ENCODE assay signal across 14 cellular contexts in genomic region chr12:112537710-112538396, GRCh38.
DNase-seq lines count a peak whose midpoint lies in the region; ATAC-seq and TF ChIP-seq lines count a peak whose summit lies in the region.
"Had no signal": no experiment of that assay in that cellular context is flagged by ENCODE, and none has a peak within 500 bp of the region (broad histone marks: within the 10 kb centered on the region; RNA-seq: fewer than 3 reads in every experiment).

No MANE protein-coding gene starts in this region.

- H3K36me3 Mint-ChIP-seq in H9 (ENCODE audit: insufficient read depth in 1 of 3, low read depth in 3 of 3) = no peaks in the 10 kb centered on the region; a peak in 1 of 7 replicates

- ATAC-seq in HG03159 (IDR thresholded peaks at IDR 0.05; ENCODE audit: unreplicated experiment) = no peak
- ATAC-seq: activated naive CD8-positive, alpha-beta T cell treated with anti-CD3 and anti-CD28 coated beads, Interleukin-2, amount 50 U/mL, for 24 hours had no signal

- H3K9me3 ChIP-seq in H9 (ENCODE audit: control insufficient read depth, low read depth, low read length) = no peaks in the 10 kb centered on the region
- no peaks in the 10 kb centered on the region for H3K9me3 ChIP-seq in hepatocyte (ENCODE audit: low read depth)
- H3K9me3 ChIP-seq: left ventricle myocardium inferior had no signal

- no peaks in the 10 kb centered on the region for H3K79me1 ChIP-seq in H9 (ENCODE audit: insufficient read depth, low read depth, low read length, poor library complexity, severe bottlenecking)

- H4K20me1 ChIP-seq in H9 (ENCODE audit: control insufficient read depth, insufficient read depth, insufficient read length) (no peaks in the 10 kb centered on the region), hepatocyte (ENCODE audit: insufficient read depth, poor library complexity, severe bottlenecking) (no peaks in the 10 kb centered on the region)

- H3K4me1 ChIP-seq in H9 (ENCODE audit: insufficient read depth, low read length) = peaks cover 2% of the 10 kb centered on the region; the same call in 1 of the 2 replicates
- no peaks in the 10 kb centered on the region for H3K4me1 ChIP-seq in hepatocyte (ENCODE audit: insufficient read depth)
- H3K4me1 ChIP-seq: left ventricle myocardium inferior had no signal

- no peak overlapping the region for H4K5ac ChIP-seq in H9 (ENCODE audit: insufficient read length, low read depth, low read length)

- H3K9ac ChIP-seq in H9 (ENCODE audit: extremely low read depth, insufficient read length, low read length) = no peak overlapping the region

- no CpG with 5 or more reads among the region's 3 CpGs for WGBS in H9 (ENCODE audit: extremely low coverage, insufficient read length, low lambda C conversion rate)
- 65% methylated on average over 3 of the region's 3 CpGs for WGBS in hepatocyte (ENCODE audit: low lambda C conversion rate, missing lambda C conversion rate)

- H3K14ac ChIP-seq in H9 (ENCODE audit: insufficient read depth, low read length) = no peak overlapping the region

- H2BK5ac ChIP-seq in H9 (ENCODE audit: insufficient read length, low read length) = no peak overlapping the region

- H2BK20ac ChIP-seq in H9 (ENCODE audit: low read depth, low read length, poor library complexity, severe bottlenecking) = no peak overlapping the region

- H3K27ac Mint-ChIP-seq in H9 = peak overlapping the region in 1 of 3 experiments; percentile 89; a peak in 4 of 7 replicates
- H3K27ac Mint-ChIP-seq: activated naive CD8-positive, alpha-beta T cell treated with anti-CD3 and anti-CD28 coated beads, Interleukin-2, amount 50 U/mL, for 24 hours had no signal

- H3K4ac ChIP-seq in H9 (ENCODE audit: low read depth, low read length) = no peak overlapping the region

- no peak overlapping the region; a peak in 1 of 5 replicates for H3K4me3 Mint-ChIP-seq in H9
- H3K4me3 Mint-ChIP-seq: activated naive CD8-positive, alpha-beta T cell treated with anti-CD3 and anti-CD28 coated beads, Interleukin-2, amount 50 U/mL, for 24 hours had no signal

- no peaks in the 10 kb centered on the region for H3K9me2 ChIP-seq in hepatocyte (replicated peaks; ENCODE audit: insufficient read depth)

- H3K23ac ChIP-seq in H9 (ENCODE audit: insufficient read length, low read depth, low read length) = no peak overlapping the region

- H2BK120ac ChIP-seq in H9 (ENCODE audit: low read depth, low read length, poor library complexity, severe bottlenecking) = no peak overlapping the region

- H3K4me2 ChIP-seq in H9 (ENCODE audit: insufficient read depth, insufficient read length, low read length) = no peak overlapping the region
- H3K4me2 ChIP-seq in hepatocyte = no peak overlapping the region

- H3K79me2 ChIP-seq in H9 (ENCODE audit: insufficient read depth, low read length) (no peaks in the 10 kb centered on the region), hepatocyte (no peaks in the 10 kb centered on the region)

- DNase-seq in ACHN = peak; percentile 75
- DNase-seq in H9 = peak; percentile 88
- peak; percentile 65 for DNase-seq in RPMI7951 (ENCODE audit: low read depth)
- peak; percentile 29 for DNase-seq in hepatocyte (ENCODE audit: low spot score)
- DNase-seq in stimulated activated CD4-positive, alpha-beta T cell treated with anti-CD3 and anti-CD28 coated beads, Interleukin-1b, Interleukin-23, amount 100 ng/mL, for 48 hours = no peak
- no peak for DNase-seq in activated effector memory CD4-positive, alpha-beta T cell treated with Interleukin-2 at 50 U/mL for 16 hours
- no peak for DNase-seq in NCI-H2196 treated with DMSO at 0.1 percent for 48 hours (lab: John Stamatoyannopoulos, UW; ENCODE audit: unreplicated experiment)
- DNase-seq: activated CD4-positive, alpha-beta T cell treated with anti-CD3 and anti-CD28 coated beads for 4 hours; activated naive CD8-positive, alpha-beta T cell treated with anti-CD3 and anti-CD28 coated beads, Interleukin-2, amount 50 U/mL, for 24 hours; erythroblast; left ventricle myocardium inferior; NCI-H1436 treated with DMSO at 0.1 percent for 48 hours had no signal

- no peak overlapping the region for H3T11ph ChIP-seq in H9 (ENCODE audit: low read length)

- no peak overlapping the region for H2BK15ac ChIP-seq in H9 (ENCODE audit: low read depth, low read length)

- H3K27me3 ChIP-seq in H9 (ENCODE audit: insufficient read depth, low read length) (no peaks in the 10 kb centered on the region), hepatocyte (no peaks in the 10 kb centered on the region)

- peak overlapping the region; percentile 85 for H4K8ac ChIP-seq in H9 (replicated peaks; ENCODE audit: insufficient read length, low read depth, low read length)

- no peak overlapping the region for H3K56ac ChIP-seq in H9 (ENCODE audit: insufficient read length, low read depth, low read length)

- no peak overlapping the region for H3K4me3 ChIP-seq in hepatocyte
- H3K4me3 ChIP-seq: left ventricle myocardium inferior had no signal

- H2AFZ ChIP-seq in H9 (ENCODE audit: low read length) (no peak overlapping the region), hepatocyte (no peak overlapping the region)

- peaks cover 5% of the 10 kb centered on the region for H3K27me3 Mint-ChIP-seq in H9 (ENCODE audit: low read depth)

- H3K27ac ChIP-seq in H9 (ENCODE audit: insufficient read length, low read depth, low read length) (no peak overlapping the region), hepatocyte (no peak overlapping the region)
- H3K27ac ChIP-seq: C4-2B, left ventricle myocardium inferior had no signal

- H3K4me1 Mint-ChIP-seq in H9 = peaks cover 8 to 18% of the 10 kb centered on the region in 2 experiments
- H3K4me1 Mint-ChIP-seq: activated naive CD8-positive, alpha-beta T cell treated with anti-CD3 and anti-CD28 coated beads, Interleukin-2, amount 50 U/mL, for 24 hours had no signal

- no peaks in the 10 kb centered on the region for H3K36me3 ChIP-seq in hepatocyte (replicated peaks; ENCODE audit: insufficient read depth, low read depth)
- H3K36me3 ChIP-seq: left ventricle myocardium inferior had no signal

- peak overlapping the region; percentile 34 for H3K18ac ChIP-seq in H9 (ENCODE audit: insufficient read length, low read depth, low read length)

- no peak overlapping the region for H2AK5ac ChIP-seq in H9 (ENCODE audit: insufficient read length, low read length)

- TF ChIP-seq CTCF in H9 (conservative IDR thresholded peaks at IDR 0.05) (peak; percentile 14; the same call in 1 of the 3 replicates), hepatocyte (IDR thresholded peaks at IDR 0.05; ENCODE audit: poor library complexity) (no peak)

- no peaks in the 10 kb centered on the region for H3K23me2 ChIP-seq in H9 (ENCODE audit: insufficient read length, low read depth, low read length, poor library complexity, severe bottlenecking)

- no peak overlapping the region for H4K91ac ChIP-seq in H9 (ENCODE audit: insufficient read length, low read depth, low read length)

- H2BK12ac ChIP-seq in H9 (ENCODE audit: insufficient read length, low read depth, low read length) = no peak overlapping the region

- in situ Hi-C loops in ACHN (cut with HindIII; ENCODE audit: low pct_ligation_motif_present, low pct_unique_long_range_greater_than_20kb, low sequenced_read_pairs) = no loop called here

- H3K9me3 Mint-ChIP-seq in H9 = no peaks in the 10 kb centered on the region
- H3K9me3 Mint-ChIP-seq: activated naive CD8-positive, alpha-beta T cell treated with anti-CD3 and anti-CD28 coated beads, Interleukin-2, amount 50 U/mL, for 24 hours had no signal

Comparison
In these comparisons a context has a peak if more than half of its experiments do, and no peak if none do; other contexts are left out.
1. DNase-seq: peak in ACHN (single experiment), H9 (single experiment), RPMI7951 (single experiment) and hepatocyte (single experiment); none in stimulated activated CD4-positive, alpha-beta T cell treated with anti-CD3 and anti-CD28 coated beads, Interleukin-1b, Interleukin-23, amount 100 ng/mL, for 48 hours (single experiment), activated effector memory CD4-positive, alpha-beta T cell treated with Interleukin-2 at 50 U/mL for 16 hours (single experiment) and NCI-H2196 treated with DMSO at 0.1 percent for 48 hours (single experiment).